In genomic region chr5:140018920-140019644, GRCh38 we compare ENCODE assay signal across 18 cellular contexts. TPM values are rescaled to one million over a fixed set of nuclear protein-coding genes. Genes with fewer than 3 reads are reported as not detected.
"Had no signal": no experiment of that assay in that cellular context is flagged by ENCODE, and none has a peak within 500 bp of the region (broad histone marks: within the 10 kb centered on the region; RNA-seq: fewer than 3 reads in every experiment).

No MANE protein-coding gene starts in this region.

- H3K4me1 Mint-ChIP-seq: activated CD4-positive, alpha-beta T cell treated with anti-CD3 and anti-CD28 coated beads, Interleukin-2, amount 10 ng/mL, durations not matched to agents 24 days and 14 days; brain; central memory CD8-positive, alpha-beta T cell; naive thymus-derived CD4-positive, alpha-beta T cell; stimulated activated effector memory CD8-positive, alpha-beta T cell treated with anti-CD3 and anti-CD28 coated beads, Interleukin-12 subunit alpha, Interleukin-12 subunit beta, amount 100 ng/mL, for 72 hours had no signal

- H3K4me1 ChIP-seq: vagina had no signal

- DNase-seq: activated CD4-positive, alpha-beta T cell treated with anti-CD3 and anti-CD28 coated beads, Interleukin-2, amount 10 ng/mL, durations not matched to agents 24 days and 14 days; activated CD4-positive, CD25-positive, alpha-beta regulatory T cell; activated CD8-positive, alpha-beta memory T cell treated with anti-CD3 and anti-CD28 coated beads, Interleukin-2, amount 50 U/mL, for 48 hours; activated gamma-delta T cell treated with Interleukin-2 at 50 U/mL for 16 hours; activated T-cell treated with anti-CD3 and anti-CD28 coated beads, Interleukin-2, amount 50 U/mL, for 72 hours; amygdala; foreskin fibroblast; mucosa of descending colon; naive thymus-derived CD4-positive, alpha-beta T cell; spleen had no signal

- H3K27ac Mint-ChIP-seq: activated CD4-positive, alpha-beta T cell treated with anti-CD3 and anti-CD28 coated beads, Interleukin-2, amount 10 ng/mL, durations not matched to agents 24 days and 14 days; activated naive CD8-positive, alpha-beta T cell; activated T-cell treated with anti-CD3 and anti-CD28 coated beads, Interleukin-2, amount 50 U/mL, for 72 hours; brain; naive thymus-derived CD4-positive, alpha-beta T cell; stimulated activated effector memory CD8-positive, alpha-beta T cell treated with anti-CD3 and anti-CD28 coated beads, Interleukin-12 subunit alpha, Interleukin-12 subunit beta, amount 100 ng/mL, for 72 hours had no signal

- H3K36me3 ChIP-seq: spleen, tibial nerve, vagina had no signal

- H3K9me3 Mint-ChIP-seq: activated CD4-positive, alpha-beta T cell treated with anti-CD3 and anti-CD28 coated beads, Interleukin-2, amount 10 ng/mL, durations not matched to agents 24 days and 14 days; activated T-cell treated with anti-CD3 and anti-CD28 coated beads, Interleukin-2, amount 50 U/mL, for 72 hours; brain; central memory CD8-positive, alpha-beta T cell; naive thymus-derived CD4-positive, alpha-beta T cell; stimulated activated effector memory CD8-positive, alpha-beta T cell treated with anti-CD3 and anti-CD28 coated beads, Interleukin-12 subunit alpha, Interleukin-12 subunit beta, amount 100 ng/mL, for 72 hours had no signal

- H3K27me3 Mint-ChIP-seq: brain; central memory CD8-positive, alpha-beta T cell had no signal

- H3K4me3 Mint-ChIP-seq: activated CD4-positive, alpha-beta T cell treated with anti-CD3 and anti-CD28 coated beads, Interleukin-2, amount 10 ng/mL, durations not matched to agents 24 days and 14 days; activated naive CD8-positive, alpha-beta T cell; activated T-cell treated with anti-CD3 and anti-CD28 coated beads, Interleukin-2, amount 50 U/mL, for 72 hours; brain; central memory CD8-positive, alpha-beta T cell; naive thymus-derived CD4-positive, alpha-beta T cell; stimulated activated effector memory CD8-positive, alpha-beta T cell treated with anti-CD3 and anti-CD28 coated beads, Interleukin-12 subunit alpha, Interleukin-12 subunit beta, amount 100 ng/mL, for 72 hours had no signal

- H3K27me3 ChIP-seq: tibial nerve, vagina had no signal

- ATAC-seq: activated T-cell treated with anti-CD3 and anti-CD28 coated beads, Interleukin-2, amount 50 U/mL, for 72 hours; mucosa of descending colon; naive thymus-derived CD4-positive, alpha-beta T cell; stimulated activated effector memory CD8-positive, alpha-beta T cell treated with anti-CD3 and anti-CD28 coated beads, Interleukin-12 subunit alpha, Interleukin-12 subunit beta, amount 100 ng/mL, for 72 hours had no signal

- H3K4me3 ChIP-seq: coronary artery, mucosa of descending colon, spleen, tibial nerve, vagina had no signal

- H3K27ac ChIP-seq: coronary artery, spleen, tibial nerve, vagina had no signal

- H3K9me3 ChIP-seq: mucosa of descending colon, spleen, tibial nerve, vagina had no signal

RNA-seq across cellular contexts. Expression of gene NRG2, which starts 24.0 kb away (rescaled TPM):
- total RNA-seq: T-helper 2 cell treated with Interferon-gamma antibody and Interleukin-4, amounts not matched to agents 100 ng/mL and 5 ng/mL, for 36 hours had no signal
